In the genomic region with DNA sequence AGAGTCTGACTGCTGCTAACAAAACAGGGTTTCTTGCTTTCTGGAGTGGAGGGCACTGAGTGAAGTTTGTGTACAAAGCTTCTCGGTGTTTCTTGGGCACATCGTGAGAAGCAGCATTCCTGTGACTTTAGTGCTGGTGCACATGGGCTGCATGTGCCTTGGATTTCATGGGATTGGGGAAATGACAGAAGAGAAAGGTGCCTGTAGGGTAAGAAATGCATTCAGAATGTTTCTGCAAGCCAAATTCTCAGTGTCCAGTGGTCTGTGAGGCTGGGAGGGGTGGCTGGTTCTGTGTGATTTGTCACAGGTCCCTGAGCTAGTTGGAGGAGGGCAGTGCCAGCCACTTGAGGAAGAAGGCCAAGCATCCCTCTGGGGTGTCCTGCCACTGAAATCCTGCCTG, we compare ENCODE assay signal across 23 cellular contexts.
A peak's percentile ranks its signal among the peaks of the same experiment; 100 is the strongest.
DNase-seq lines count a peak whose midpoint lies in the region; ATAC-seq and TF ChIP-seq lines count a peak whose summit lies in the region.
"Had no signal": no experiment of that assay in that cellular context is flagged by ENCODE, and none has a peak within 500 bp of the region (broad histone marks: within the 10 kb centered on the region; RNA-seq: fewer than 3 reads in every experiment).

No MANE protein-coding gene starts in this region.

- no peak overlapping the region for H2BK12ac ChIP-seq in H9 (ENCODE audit: insufficient read length, low read depth, low read length)

- no peak overlapping the region for H2AFZ ChIP-seq in H9 (ENCODE audit: low read length)

- no peak for TF ChIP-seq POLR2A in thyroid gland (IDR thresholded peaks at IDR 0.05)

- no peak overlapping the region for H2AK5ac ChIP-seq in H9 (ENCODE audit: insufficient read length, low read length)

- H3K9me3 ChIP-seq in H9 (ENCODE audit: control insufficient read depth, low read depth, low read length) (no peaks in the 10 kb centered on the region), thyroid gland (no peaks in the 10 kb centered on the region)
- H3K9me3 ChIP-seq: A549, BE2C, BLaER1 had no signal

- no peak for ATAC-seq in GM18517 (IDR thresholded peaks at IDR 0.05; ENCODE audit: unreplicated experiment)
- ATAC-seq in GM18520 (IDR thresholded peaks at IDR 0.05; ENCODE audit: unreplicated experiment) = no peak
- ATAC-seq: A549, GM12878 had no signal

- no CpG with 5 or more reads among the region's 2 CpGs for WGBS in H9 (ENCODE audit: extremely low coverage, insufficient read length, low lambda C conversion rate)
- WGBS in thyroid gland, 2 donors = 13 to 39% methylated on average over 2 of the region's 2 CpGs

- H3K4me3 ChIP-seq in thyroid gland (replicated peaks in 1 of 3) = no peak overlapping the region
- H3K4me3 ChIP-seq: A549, BLaER1, GM12878 had no signal

- H3K9me3 Mint-ChIP-seq in H9 (no peaks in the 10 kb centered on the region; a peak in 1 of 5 replicates), nephron progenitor cell (peaks cover 10% of the 10 kb centered on the region)

- no peaks in the 10 kb centered on the region for H3K79me1 ChIP-seq in H9 (ENCODE audit: insufficient read depth, low read depth, low read length, poor library complexity, severe bottlenecking)

- H2BK120ac ChIP-seq in H9 (ENCODE audit: low read depth, low read length, poor library complexity, severe bottlenecking) = no peak overlapping the region

- H3K27me3 Mint-ChIP-seq in H9 (ENCODE audit: low read depth) = peaks cover 14% of the 10 kb centered on the region
- no peaks in the 10 kb centered on the region for H3K27me3 Mint-ChIP-seq in nephron progenitor cell (ENCODE audit: low read depth, poor library complexity)
- H3K27me3 Mint-ChIP-seq: CD4-positive, CD25-positive, alpha-beta regulatory T cell had no signal

- no peaks in the 10 kb centered on the region for H3K27me3 ChIP-seq in H9 (ENCODE audit: insufficient read depth, low read length)
- H3K27me3 ChIP-seq in thyroid gland = no peaks in the 10 kb centered on the region
- H3K27me3 ChIP-seq: BE2C, BLaER1 had no signal

- H3K4me2 ChIP-seq in H9 (ENCODE audit: insufficient read depth, insufficient read length, low read length) = no peak overlapping the region
- H3K4me2 ChIP-seq: A549, BLaER1 had no signal

- no peak overlapping the region for H4K91ac ChIP-seq in H9 (ENCODE audit: insufficient read length, low read depth, low read length)

- intact Hi-C loops in thyroid gland (cut with DNase I) = no loop called here

- H2BK15ac ChIP-seq in H9 (ENCODE audit: low read depth, low read length) = no peak overlapping the region

- H3K4me1 ChIP-seq in H9 (ENCODE audit: insufficient read depth, low read length) = no peaks in the 10 kb centered on the region
- H3K4me1 ChIP-seq in thyroid gland = peaks cover 11 to 14% of the 10 kb centered on the region in 2 donors
- H3K4me1 ChIP-seq: A549, BLaER1 had no signal

- no peak overlapping the region for H3K18ac ChIP-seq in H9 (ENCODE audit: insufficient read length, low read depth, low read length)

- no peak overlapping the region for H2BK5ac ChIP-seq in H9 (ENCODE audit: insufficient read length, low read length)

- no peak overlapping the region for H4K8ac ChIP-seq in H9 (replicated peaks; ENCODE audit: insufficient read length, low read depth, low read length)

- no peak overlapping the region for H3K23ac ChIP-seq in H9 (ENCODE audit: insufficient read length, low read depth, low read length)

- H2BK20ac ChIP-seq in H9 (ENCODE audit: low read depth, low read length, poor library complexity, severe bottlenecking) = no peak overlapping the region

- TF ChIP-seq CTCF in H9 (conservative IDR thresholded peaks at IDR 0.05) (no peak), nephron progenitor cell (IDR thresholded peaks at IDR 0.05) (no peak), thyroid gland (IDR thresholded peaks at IDR 0.05) (no peak)

- no peak for DNase-seq in H9
- no peak for DNase-seq in nephron progenitor cell
- DNase-seq in thyroid gland = peak; percentile 61 to 70
- DNase-seq: BE2C; C1 segment of cervical spinal cord; CD4-positive, alpha-beta memory T cell; CD4-positive, CD25-positive, alpha-beta regulatory T cell; CD8-positive, alpha-beta memory T cell; COR-L47; DMS 273 treated with DMSO at 0.1 percent for 48 hours; DMS153; DMS53; DMS79; DND-41; EL; GDM1 had no signal

- H3K27ac ChIP-seq in H9 (ENCODE audit: insufficient read length, low read depth, low read length) (no peak overlapping the region), thyroid gland (peak overlapping the region; percentile 3 to 27 (median 18))
- H3K27ac ChIP-seq: 22Rv1, A549, BLaER1 had no signal

- H3K4me3 Mint-ChIP-seq in H9 (no peak overlapping the region), nephron progenitor cell (no peak overlapping the region)
- H3K4me3 Mint-ChIP-seq: CD14-positive monocyte; CD4-positive, alpha-beta memory T cell; CD4-positive, CD25-positive, alpha-beta regulatory T cell; CD8-positive, alpha-beta memory T cell had no signal

- H3K4me1 Mint-ChIP-seq in H9 = peaks cover 5 to 8% of the 10 kb centered on the region in 2 experiments
- H3K4me1 Mint-ChIP-seq in nephron progenitor cell = peaks cover 45% of the 10 kb centered on the region
- H3K4me1 Mint-ChIP-seq: CD14-positive monocyte; CD4-positive, alpha-beta memory T cell; CD4-positive, CD25-positive, alpha-beta regulatory T cell; CD8-positive, alpha-beta memory T cell had no signal

- peak overlapping the region; percentile 36 for H3K14ac ChIP-seq in H9 (ENCODE audit: insufficient read depth, low read length)

- no peak overlapping the region for H3T11ph ChIP-seq in H9 (ENCODE audit: low read length)

- H3K36me3 Mint-ChIP-seq in H9 (ENCODE audit: insufficient read depth in 1 of 3, low read depth in 3 of 3) (no peaks in the 10 kb centered on the region), nephron progenitor cell (ENCODE audit: low read depth) (peaks cover 13% of the 10 kb centered on the region)
- H3K36me3 Mint-ChIP-seq: CD14-positive monocyte; CD4-positive, alpha-beta memory T cell; CD4-positive, CD25-positive, alpha-beta regulatory T cell; CD8-positive, alpha-beta memory T cell had no signal

- H3K56ac ChIP-seq in H9 (ENCODE audit: insufficient read length, low read depth, low read length) = no peak overlapping the region

- H3K9ac ChIP-seq in H9 (ENCODE audit: extremely low read depth, insufficient read length, low read length) = no peak overlapping the region
- H3K9ac ChIP-seq: BLaER1 had no signal

- H3K27ac Mint-ChIP-seq in H9 (peak overlapping the region in 1 of 3 experiments; percentile 17; a peak in 1 of 7 replicates), nephron progenitor cell (peak overlapping the region; percentile 52)
- H3K27ac Mint-ChIP-seq: CD4-positive, CD25-positive, alpha-beta regulatory T cell; CD8-positive, alpha-beta memory T cell had no signal

- H3K79me2 ChIP-seq in H9 (ENCODE audit: insufficient read depth, low read length) = no peaks in the 10 kb centered on the region

- no peaks in the 10 kb centered on the region for H3K36me3 ChIP-seq in thyroid gland
- H3K36me3 ChIP-seq: BE2C, BLaER1 had no signal

- H3K23me2 ChIP-seq in H9 (ENCODE audit: insufficient read length, low read depth, low read length, poor library complexity, severe bottlenecking) = no peaks in the 10 kb centered on the region

- H3K4ac ChIP-seq in H9 (ENCODE audit: low read depth, low read length) = no peak overlapping the region

- no peak overlapping the region for H4K5ac ChIP-seq in H9 (ENCODE audit: insufficient read length, low read depth, low read length)

- no peaks in the 10 kb centered on the region for H4K20me1 ChIP-seq in H9 (ENCODE audit: control insufficient read depth, insufficient read depth, insufficient read length)
- H4K20me1 ChIP-seq: BLaER1 had no signal

Comparison
In these comparisons a context has a peak if more than half of its experiments do, and no peak if none do; other contexts are left out.
1. DNase-seq: peak in thyroid gland (2 of 2); none in H9 (single experiment) and nephron progenitor cell (single experiment).